ENCODE assay signal across 10 cellular contexts in genomic region chr3:37400355-37400754, GRCh38. TPM values are rescaled to one million over a fixed set of nuclear protein-coding genes. Genes with fewer than 3 reads are reported as not detected.
"Had no signal": no experiment of that assay in that cellular context is flagged by ENCODE, and none has a peak within 500 bp of the region (broad histone marks: within the 10 kb centered on the region; RNA-seq: fewer than 3 reads in every experiment).

No MANE protein-coding gene starts in this region.

- H3K4me3 ChIP-seq: K562 had no signal

- H3K4me3 Mint-ChIP-seq: IgD-negative memory B cell had no signal

- H3K27ac ChIP-seq: HL-60, KMS-11 had no signal

- H3K9ac ChIP-seq: KMS-11 had no signal

- FAIRE-seq: HTR-8/SVneo, K562 had no signal

- ATAC-seq: K562 had no signal

- H3K27me3 Mint-ChIP-seq: IgD-negative memory B cell had no signal

- DNase-seq: IMR-90, KBM-7, KG1 had no signal

- H3K4me2 ChIP-seq: KMS-11 had no signal

RNA-seq across cellular contexts. Expression of gene ITGA9, which starts 51.6 kb away (rescaled TPM):
- total RNA-seq: HT-29, HT1080 had no signal
- polyA plus RNA-seq: IgD-negative memory B cell, IMR-90 had no signal
